ENCODE assay signal across 32 cellular contexts in the genomic region with DNA sequence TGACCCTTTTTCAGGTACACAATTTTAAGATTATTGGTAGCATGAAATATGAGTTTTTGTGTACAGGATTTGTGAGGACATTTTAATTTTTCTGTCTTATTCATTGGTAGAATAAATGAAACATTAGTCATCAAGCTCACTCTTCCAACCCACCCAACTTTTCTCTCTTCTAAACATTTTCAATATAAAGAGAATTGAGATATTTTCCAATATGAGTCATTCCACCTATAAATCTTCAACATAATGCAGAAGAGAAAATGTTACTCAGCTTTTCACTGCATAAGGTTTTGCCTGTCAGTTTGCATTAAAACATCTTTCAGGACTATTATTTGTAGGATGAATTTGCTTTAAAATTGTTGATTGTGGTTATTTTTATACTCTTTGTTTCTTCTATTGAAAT.
DNase-seq lines count a peak whose midpoint lies in the region; ATAC-seq, FAIRE-seq and TF ChIP-seq lines count a peak whose summit lies in the region.
"Had no signal": no experiment of that assay in that cellular context is flagged by ENCODE, and none has a peak within 500 bp of the region (broad histone marks: within the 10 kb centered on the region; RNA-seq: fewer than 3 reads in every experiment).

No MANE protein-coding gene starts in this region.

- no peak for TF ChIP-seq RAD21 in K562 (CRISPR knock-in tag; conservative IDR thresholded peaks at IDR 0.05 in 1 of 2, IDR thresholded peaks at IDR 0.05 in 1 of 2)

- intact Hi-C loops in A673 (cut with micrococcal nuclease; ENCODE audit: unreplicated experiment), result no loop called here
- intact Hi-C loops in K562 (cut with micrococcal nuclease), result no loop called here
- intact Hi-C loops in natural killer cell (cut with micrococcal nuclease), result no loop called here

- H3K27me3 ChIP-seq in A673 (replicated peaks; ENCODE audit: insufficient read depth, low read depth, low read length, poor library complexity) (no peaks in the 10 kb centered on the region), K562 (ENCODE audit: control insufficient read depth in 2 of 2, insufficient read depth in 2 of 2, low read length in 2 of 2) (no peaks in the 10 kb centered on the region)
- H3K27me3 ChIP-seq: colonic mucosa, esophagus muscularis mucosa, vagina had no signal

- H3K9me1 ChIP-seq in K562 (ENCODE audit: control insufficient read depth, insufficient read depth, low read length), result no peaks in the 10 kb centered on the region

- ATAC-seq in K562 (no peak), natural killer cell (no peak)
- ATAC-seq: CD8-positive, alpha-beta T cell; GM23338; left ventricle myocardium superior; stimulated activated naive CD8-positive, alpha-beta T cell treated with anti-CD3 and anti-CD28 coated beads, Interleukin-15, amount 100 ng/mL, for 72 hours had no signal

- H2AFZ ChIP-seq in K562 (ENCODE audit: low read depth, low read length), result no peak overlapping the region
- H2AFZ ChIP-seq: GM23338 had no signal

- H3K36me3 ChIP-seq in A673 (ENCODE audit: insufficient read depth, low read length, poor library complexity, severe bottlenecking) (no peaks in the 10 kb centered on the region), K562 (ENCODE audit: control insufficient read depth, insufficient read depth, low read length) (no peaks in the 10 kb centered on the region)
- H3K36me3 ChIP-seq: colonic mucosa, esophagus muscularis mucosa, vagina had no signal

- no peaks in the 10 kb centered on the region for H3K36me3 Mint-ChIP-seq in natural killer cell
- H3K36me3 Mint-ChIP-seq: CD8-positive, alpha-beta T cell; naive B cell had no signal

- no peaks in the 10 kb centered on the region for H3K79me2 ChIP-seq in K562 (ENCODE audit: control insufficient read depth, insufficient read depth, low read length)

- no peaks in the 10 kb centered on the region for H3K4me1 Mint-ChIP-seq in natural killer cell
- H3K4me1 Mint-ChIP-seq: activated CD4-positive, alpha-beta T cell treated with anti-CD3 and anti-CD28 coated beads, Interleukin-2, amount 10 ng/mL, durations not matched to agents 7 days and 5 days; naive B cell; stimulated activated naive CD8-positive, alpha-beta T cell treated with anti-CD3 and anti-CD28 coated beads, Interleukin-15, amount 100 ng/mL, for 72 hours had no signal

- no peak overlapping the region for H3K4me3 Mint-ChIP-seq in natural killer cell
- H3K4me3 Mint-ChIP-seq: activated CD4-positive, alpha-beta T cell treated with anti-CD3 and anti-CD28 coated beads, Interleukin-2, amount 10 ng/mL, durations not matched to agents 7 days and 5 days; activated T-cell treated with anti-CD3 and anti-CD28 coated beads, Interleukin-2, amount 50 U/mL, for 24 hours; CD8-positive, alpha-beta T cell; GM23338; HFFc6; naive B cell; stimulated activated naive CD8-positive, alpha-beta T cell treated with anti-CD3 and anti-CD28 coated beads, Interleukin-15, amount 100 ng/mL, for 72 hours had no signal

- no peak overlapping the region for H3K4me2 ChIP-seq in K562 (ENCODE audit: insufficient read depth, low read length)

- POLR2A ChIA-PET in A673 (lab: Charles Lee; ENCODE audit: low non-redundant PET) (no interaction called here), K562 (lab: Yijun Ruan, JAX) (no interaction called here)

- DNase-seq in A673 (ENCODE audit: low spot score), result peak; percentile 20
- peak; percentile 59 for DNase-seq in NCI-H226
- DNase-seq in K562 (ENCODE audit: extremely low read depth in 1 of 4, low spot score in 3 of 4), result no peak
- peak; percentile 14 for DNase-seq in iris pigment epithelial cell (ENCODE audit: low read depth)
- no peak for DNase-seq in natural killer cell
- DNase-seq in activated naive CD4-positive, alpha-beta T cell (lab: John Stamatoyannopoulos, UW), result no peak
- no peak for DNase-seq in NCI-H774 (lab: John Stamatoyannopoulos, UW)
- DNase-seq in NOMO-1 treated with dmso at 0.1 percent for 144 hours (lab: John Stamatoyannopoulos, UW; ENCODE audit: unreplicated experiment), result no peak
- DNase-seq: activated CD4-positive, alpha-beta T cell treated with anti-CD3 and anti-CD28 coated beads, Interleukin-2, amount 10 ng/mL, durations not matched to agents 7 days and 5 days; activated gamma-delta T cell; activated T-cell treated with anti-CD3 and anti-CD28 coated beads, Interleukin-2, amount 50 U/mL, for 24 hours; CD8-positive, alpha-beta T cell; colonic mucosa; DMS 273 treated with DMSO at 0.1 percent for 48 hours; effector memory CD4-positive, alpha-beta T cell; EL; HFFc6; left ventricle myocardium superior; naive B cell; NCI-H1436 treated with DMSO at 0.1 percent for 48 hours; NCI-H2107; NCI-H446; OCI-M1; Right ventricle myocardium superior; stimulated activated CD4-positive, alpha-beta T cell treated with anti-CD3 and anti-CD28 coated beads, Interleukin-1b, Interleukin-23, amount 100 ng/mL, for 48 hours; stimulated activated CD8-positive, alpha-beta memory T cell treated with anti-CD3 and anti-CD28 coated beads, Interleukin-4, amount 100 ng/mL, for 48 hours; stimulated activated naive CD8-positive, alpha-beta T cell treated with anti-CD3 and anti-CD28 coated beads, Interleukin-15, amount 100 ng/mL, for 72 hours had no signal

- H3K27ac ChIP-seq in A673 (ENCODE audit: low read depth, low read length, poor library complexity, severe bottlenecking) (no peak overlapping the region), K562 (ENCODE audit: extremely low read depth, low read depth, low read length) (no peak overlapping the region)
- H3K27ac ChIP-seq: colonic mucosa, esophagus muscularis mucosa, vagina had no signal

- no peak overlapping the region for H3K9ac ChIP-seq in K562 (ENCODE audit: insufficient read depth in 1 of 2, low read depth in 2 of 2, low read length in 2 of 2)

- no peaks in the 10 kb centered on the region for H3K9me3 ChIP-seq in A673 (ENCODE audit: low read depth, low read length, poor library complexity, severe bottlenecking)
- H3K9me3 ChIP-seq in K562 (replicated peaks; ENCODE audit: control insufficient read depth, insufficient read depth, low read depth, low read length), result no peaks in the 10 kb centered on the region
- H3K9me3 ChIP-seq: colonic mucosa, esophagus muscularis mucosa, vagina had no signal

- H3K9me3 Mint-ChIP-seq in natural killer cell, result peaks cover 20 to 28% of the 10 kb centered on the region in 2 donors

- no peaks in the 10 kb centered on the region for H4K20me1 ChIP-seq in K562 (replicated peaks; ENCODE audit: control insufficient read depth, insufficient read depth, low read length)

- BruUV-seq in A673 (replicated peaks; lab: Mats Ljungman, UMichigan) (no TSS peak), K562 (replicated peaks; lab: Mats Ljungman, UMichigan) (no TSS peak)

- TF ChIP-seq CTCF in A673 (conservative IDR thresholded peaks at IDR 0.05; ENCODE audit: low read depth, low read length), result no peak
- no peak for TF ChIP-seq CTCF in K562 (IDR thresholded peaks at IDR 0.05 in 2 of 3, conservative IDR thresholded peaks at IDR 0.05 in 1 of 3; ENCODE audit: insufficient read depth in 2 of 3, low read depth in 1 of 3, low read length in 3 of 3)
- no peak for TF ChIP-seq CTCF in natural killer cell (IDR thresholded peaks at IDR 0.05)

- H3K4me3 ChIP-seq in A673 (ENCODE audit: low read depth, low read length, poor library complexity, severe bottlenecking) (no peak overlapping the region), K562 (no peak overlapping the region)
- H3K4me3 ChIP-seq: colonic mucosa, esophagus muscularis mucosa, GM23338, vagina had no signal

- H3K4me1 ChIP-seq in A673 (ENCODE audit: insufficient read depth, low read length, poor library complexity, severe bottlenecking), result no peaks in the 10 kb centered on the region
- H3K4me1 ChIP-seq in K562 (replicated peaks in 1 of 2; ENCODE audit: control insufficient read depth in 2 of 2, insufficient read depth in 2 of 2, low read length in 2 of 2), result no peaks in the 10 kb centered on the region
- H3K4me1 ChIP-seq: colonic mucosa, esophagus muscularis mucosa, vagina had no signal

- no peaks in the 10 kb centered on the region for H3K27me3 Mint-ChIP-seq in natural killer cell (ENCODE audit: low read depth in 2 of 2)
- H3K27me3 Mint-ChIP-seq: activated CD4-positive, alpha-beta T cell treated with anti-CD3 and anti-CD28 coated beads, Interleukin-2, amount 10 ng/mL, durations not matched to agents 7 days and 5 days; activated T-cell treated with anti-CD3 and anti-CD28 coated beads, Interleukin-2, amount 50 U/mL, for 24 hours; naive B cell; stimulated activated naive CD8-positive, alpha-beta T cell treated with anti-CD3 and anti-CD28 coated beads, Interleukin-15, amount 100 ng/mL, for 72 hours had no signal

- TF ChIP-seq EP300 in K562 (IDR thresholded peaks at IDR 0.05; ENCODE audit: low read length), result no peak

- H3K27ac Mint-ChIP-seq in natural killer cell, result no peak overlapping the region
- H3K27ac Mint-ChIP-seq: activated CD4-positive, alpha-beta T cell treated with anti-CD3 and anti-CD28 coated beads, Interleukin-2, amount 10 ng/mL, durations not matched to agents 7 days and 5 days; activated T-cell treated with anti-CD3 and anti-CD28 coated beads, Interleukin-2, amount 50 U/mL, for 24 hours; CD8-positive, alpha-beta T cell; HFFc6; naive B cell had no signal

- FAIRE-seq in K562 (lab: Jason Lieb, UNC), result no peak
- FAIRE-seq: A204.1, islet of Langerhans had no signal

- CTCF ChIA-PET in A673 (lab: Charles Lee) (no interaction called here), K562 (lab: Yijun Ruan, JAX; ENCODE audit: low intra/inter-chr PET ratio) (no interaction called here)

- no peak for TF ChIP-seq POLR2A in K562 (conservative IDR thresholded peaks at IDR 0.05)

- in situ Hi-C loops in K562 (cut with MboI), result no loop called here

TF ChIP-seq in K562, 482 proteins besides CTCF, POLR2A, EP300 and RAD21:
- no peak for TF ChIP-seq ZNF124 (CRISPR knock-in tag; IDR thresholded peaks at IDR 0.05)
- TF ChIP-seq PTTG1 (tag; IDR thresholded peaks at IDR 0.05; ENCODE audit: low read depth), result no peak
- TF ChIP-seq, protein P1, sequence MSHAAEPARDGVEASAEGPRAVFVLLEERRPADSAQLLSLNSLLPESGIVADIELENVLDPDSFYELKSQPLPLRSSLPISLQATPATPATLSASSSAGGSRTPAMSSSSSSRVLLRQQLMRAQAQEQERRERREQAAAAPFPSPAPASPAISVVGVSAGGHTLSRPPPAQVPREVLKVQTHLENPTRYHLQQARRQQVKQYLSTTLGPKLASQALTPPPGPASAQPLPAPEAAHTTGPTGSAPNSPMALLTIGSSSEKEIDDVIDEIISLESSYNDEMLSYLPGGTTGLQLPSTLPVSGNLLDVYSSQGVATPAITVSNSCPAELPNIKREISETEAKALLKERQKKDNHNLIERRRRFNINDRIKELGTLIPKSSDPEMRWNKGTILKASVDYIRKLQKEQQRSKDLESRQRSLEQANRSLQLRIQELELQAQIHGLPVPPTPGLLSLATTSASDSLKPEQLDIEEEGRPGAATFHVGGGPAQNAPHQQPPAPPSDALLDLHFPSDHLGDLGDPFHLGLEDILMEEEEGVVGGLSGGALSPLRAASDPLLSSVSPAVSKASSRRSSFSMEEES (CRISPR knock-in tag; IDR thresholded peaks at IDR 0.05), result 0 out of 2 replicates have a peak, but pooled peaks have one; percentile 4

Comparison
In these comparisons a context has a peak if more than half of its experiments do, and no peak if none do; other contexts are left out.
1. DNase-seq: peak in A673 (single experiment), NCI-H226 (single experiment) and iris pigment epithelial cell (single experiment); none in K562 (0 of 4), natural killer cell (single experiment), activated naive CD4-positive, alpha-beta T cell (0 of 4), NCI-H774 (single experiment) and NOMO-1 treated with dmso at 0.1 percent for 144 hours (single experiment).